ENCODE assay signal across 11 cellular contexts in the genomic region with DNA sequence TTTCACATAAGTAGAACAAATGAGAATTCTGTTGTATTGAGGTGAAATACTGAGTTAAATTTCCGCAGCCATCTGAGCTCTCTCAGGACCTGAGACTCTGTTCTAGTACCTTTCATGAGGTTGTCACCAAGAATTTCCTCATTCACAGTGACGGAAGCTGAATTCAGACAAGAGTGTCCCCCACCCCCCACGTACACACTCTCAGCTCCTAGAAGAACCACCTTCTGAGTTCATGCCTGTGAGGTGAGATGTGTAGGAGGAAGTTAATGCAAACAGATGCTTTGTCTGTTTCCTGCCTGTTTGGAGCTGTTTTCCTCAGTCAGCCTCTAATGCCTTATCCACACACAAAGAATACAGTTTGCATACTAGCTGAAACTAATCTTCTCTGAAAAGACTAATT. TPM values are rescaled to one million over a fixed set of nuclear protein-coding genes. Genes with fewer than 3 reads are reported as not detected.
DNase-seq lines count a peak whose midpoint lies in the region; ATAC-seq lines count a peak whose summit lies in the region.
"Had no signal": no experiment of that assay in that cellular context is flagged by ENCODE, and none has a peak within 500 bp of the region (broad histone marks: within the 10 kb centered on the region; RNA-seq: fewer than 3 reads in every experiment).

No MANE protein-coding gene starts in this region.

- peak; percentile 43 to 54 for ATAC-seq in activated naive CD4-positive, alpha-beta T cell treated with anti-CD3 and anti-CD28 coated beads, Interleukin-2, amount 50 U/mL, for 72 hours

- peaks cover 15 to 57% of the 10 kb centered on the region in 2 donors for H3K36me3 Mint-ChIP-seq in activated naive CD4-positive, alpha-beta T cell treated with anti-CD3 and anti-CD28 coated beads, Interleukin-2, amount 50 U/mL, for 72 hours

- H3K9me3 Mint-ChIP-seq in activated naive CD4-positive, alpha-beta T cell treated with anti-CD3 and anti-CD28 coated beads, Interleukin-2, amount 50 U/mL, for 72 hours: no peaks in the 10 kb centered on the region

- DNase-seq in GDM1 (lab: John Stamatoyannopoulos, UW) (peak; percentile 7), kidney glomerular epithelial cell (lab: John Stamatoyannopoulos, UW) (no peak), glomerular visceral epithelial cell (ENCODE audit: extremely low spot score) (no peak), EL (no peak), HCEC 1CT (no peak)
- peak; percentile 51 to 52 for DNase-seq in activated CD4-positive, alpha-beta T cell treated with anti-CD3 and anti-CD28 coated beads for 24 hours (ENCODE audit: low read depth in 2 of 2)
- peak in 1 of 2 donors; percentile 64 for DNase-seq in activated naive CD4-positive, alpha-beta T cell treated with anti-CD3 and anti-CD28 coated beads, Interleukin-2, amount 50 U/mL, for 72 hours (ENCODE audit: low spot score in 2 of 2)
- peak; percentile 39 to 68 for DNase-seq in stimulated activated CD4-positive, alpha-beta T cell treated with anti-CD3 and anti-CD28 coated beads, Interleukin-1b, Interleukin-23, amount 100 ng/mL, for 4 hours (ENCODE audit: low read depth in 2 of 2)
- DNase-seq: AML-193, dorsolateral prefrontal cortex, NCI-H1048 had no signal

- peak overlapping the region; percentile 99 for H3K27ac Mint-ChIP-seq in activated naive CD4-positive, alpha-beta T cell treated with anti-CD3 and anti-CD28 coated beads, Interleukin-2, amount 50 U/mL, for 72 hours

RNA-seq across cellular contexts. Expression of gene BICDL1, which starts 18.2 kb away (rescaled TPM):
- 100 to 1,000 TPM in 1 of 2 donors, 10 to 100 TPM in 1; 92.5 to 158 TPM for total RNA-seq in activated naive CD4-positive, alpha-beta T cell treated with anti-CD3 and anti-CD28 coated beads, Interleukin-2, amount 50 U/mL, for 72 hours

Comparison
In these comparisons a context has a peak if more than half of its experiments do, and no peak if none do; other contexts are left out.
1. DNase-seq: peak in GDM1 (single experiment), activated CD4-positive, alpha-beta T cell treated with anti-CD3 and anti-CD28 coated beads for 24 hours (2 of 2) and stimulated activated CD4-positive, alpha-beta T cell treated with anti-CD3 and anti-CD28 coated beads, Interleukin-1b, Interleukin-23, amount 100 ng/mL, for 4 hours (2 of 2); none in kidney glomerular epithelial cell (single experiment), glomerular visceral epithelial cell (single experiment), EL (single experiment) and HCEC 1CT (single experiment).